Comparison of ENCODE assay signal across 39 cellular contexts in genomic region chr15:43212951-43213350, GRCh38. TPM values are rescaled to one million over a fixed set of nuclear protein-coding genes. Genes with fewer than 3 reads are reported as not detected.
"Had no signal": no experiment of that assay in that cellular context is flagged by ENCODE, and none has a peak within 500 bp of the region (broad histone marks: within the 10 kb centered on the region; RNA-seq: fewer than 3 reads in every experiment).

No MANE protein-coding gene starts in this region.

- H3K9me3 ChIP-seq: MG63 had no signal

- H3K27me3 ChIP-seq: MG63 had no signal

- H3K4me2 ChIP-seq: KMS-11 had no signal

- H3K36me3 ChIP-seq: MG63 had no signal

- H3K4me3 ChIP-seq: MG63 had no signal

- DNase-seq: Karpas-422, Kasumi-1, KBM-7, KG1, MG63, MM.1S, MV-4-11, NCI-H1048, NCI-H1092, NCI-H1092 treated with DMSO at 0.1 percent for 48 hours, NCI-H1105, NCI-H1105 treated with DMSO at 0.1 percent for 48 hours, NCI-H1417, NCI-H1417 treated with DMSO at 0.1 percent for 48 hours, NCI-H1436, NCI-H1436 treated with DMSO at 0.1 percent for 48 hours, NCI-H146, NCI-H1694, NCI-H1694 treated with DMSO at 0.1 percent for 48 hours, NCI-H187, NCI-H187 treated with DMSO at 0.1 percent for 48 hours, NCI-H1930, NCI-H2029, NCI-H2029 treated with DMSO at 0.1 percent for 48 hours, NCI-H2081, NCI-H2081 treated with DMSO at 0.1 percent for 48 hours, NCI-H2107, NCI-H2171, NCI-H2227 treated with DMSO at 0.1 percent for 48 hours, NCI-H226, NCI-H345, NCI-H446, NCI-H446 treated with DMSO at 0.1 percent for 48 hours, NCI-H510A had no signal

- H3K27ac ChIP-seq: KMS-11 had no signal

RNA-seq across cellular contexts. Expression of gene EPB42, which starts 7.9 kb away (rescaled TPM):
- total RNA-seq: LHCN-M2, M059J, MCF 10A, NCI-H460 had no signal

RNA-seq across cellular contexts. Expression of gene TGM5, which starts 53.8 kb away (rescaled TPM):
- total RNA-seq: LHCN-M2, M059J, NCI-H460 had no signal
